Comparison of ENCODE assay signal across 16 cellular contexts in genomic region chr3:12797892-12798558, GRCh38. TPM values are rescaled to one million over a fixed set of nuclear protein-coding genes. Genes with fewer than 3 reads are reported as not detected.
DNase-seq lines count a peak whose midpoint lies in the region; ATAC-seq, FAIRE-seq and TF ChIP-seq lines count a peak whose summit lies in the region.
"Had no signal": no experiment of that assay in that cellular context is flagged by ENCODE, and none has a peak within 500 bp of the region (broad histone marks: within the 10 kb centered on the region; RNA-seq: fewer than 3 reads in every experiment).

No MANE protein-coding gene starts in this region.

- no peaks in the 10 kb centered on the region for H3K9me3 Mint-ChIP-seq in stimulated activated naive CD8-positive, alpha-beta T cell treated with anti-CD3 and anti-CD28 coated beads, Interleukin-15, Interleukin-2, amounts not matched to agents 100 ng/mL and 50 ng/mL, for 24 hours
- no peaks in the 10 kb centered on the region for H3K9me3 Mint-ChIP-seq in activated T-cell treated with anti-CD3 and anti-CD28 coated beads, Interleukin-2, amount 50 U/mL, for 24 hours
- H3K9me3 Mint-ChIP-seq: activated T-helper 17 cell treated with anti-CD3 and anti-CD28 coated beads, Interleukin-2, amount 50 U/mL, for 72 hours; T-helper 1 cell treated with Interleukin-12 subunit alpha and Interleukin-12 subunit beta and Interleukin-4 antibody, amounts not matched to agents 30 μg/mL and 1 μg/mL, for 36 hours had no signal

- H3K36me3 Mint-ChIP-seq in stimulated activated naive CD8-positive, alpha-beta T cell treated with anti-CD3 and anti-CD28 coated beads, Interleukin-15, Interleukin-2, amounts not matched to agents 100 ng/mL and 50 ng/mL, for 24 hours (ENCODE audit: low read depth), result no peaks in the 10 kb centered on the region
- H3K36me3 Mint-ChIP-seq in activated T-cell treated with anti-CD3 and anti-CD28 coated beads, Interleukin-2, amount 50 U/mL, for 24 hours (ENCODE audit: low read depth), result no peaks in the 10 kb centered on the region

- CTCF ChIA-PET in RWPE1 (lab: Yijun Ruan, JAX), result no interaction called here

- peak overlapping the region; percentile 13; the same call in 1 of the 2 replicates for H3K27ac ChIP-seq in RWPE1
- H3K27ac ChIP-seq: lower lobe of right lung had no signal

- POLR2A ChIA-PET in RWPE1 (lab: Yijun Ruan, JAX; ENCODE audit: low non-redundant PET), result no interaction called here

- TF ChIP-seq CTCF in RWPE1 (conservative IDR thresholded peaks at IDR 0.05; ENCODE audit: low read depth), result no peak

- H3K27me3 Mint-ChIP-seq in stimulated activated naive CD8-positive, alpha-beta T cell treated with anti-CD3 and anti-CD28 coated beads, Interleukin-15, Interleukin-2, amounts not matched to agents 100 ng/mL and 50 ng/mL, for 24 hours, result peaks cover 6% of the 10 kb centered on the region
- H3K27me3 Mint-ChIP-seq in activated T-cell treated with anti-CD3 and anti-CD28 coated beads, Interleukin-2, amount 50 U/mL, for 24 hours, result peaks cover 6% of the 10 kb centered on the region
- H3K27me3 Mint-ChIP-seq: activated T-helper 17 cell treated with anti-CD3 and anti-CD28 coated beads, Interleukin-2, amount 50 U/mL, for 72 hours had no signal

- DNase-seq in GM12891 (ENCODE audit: insufficient read length, low spot score), result no peak
- no peak for DNase-seq in RWPE1 (ENCODE audit: low spot score)
- DNase-seq in left lobe of liver (ENCODE audit: low spot score), result peak; percentile 28
- DNase-seq in activated T-cell treated with anti-CD3 and anti-CD28 coated beads, Interleukin-2, amount 50 U/mL, for 24 hours, result no peak
- no peak for DNase-seq in NCI-H345 treated with DMSO at 0.1 percent for 48 hours (lab: John Stamatoyannopoulos, UW; ENCODE audit: unreplicated experiment)
- DNase-seq: GF-D8; lower lobe of right lung; NCI-H446; stimulated activated CD4-positive, alpha-beta T cell treated with anti-CD3 and anti-CD28 coated beads, Interleukin-2, amount 100 ng/mL, for 24 hours had no signal

- H3K4me1 Mint-ChIP-seq in stimulated activated naive CD8-positive, alpha-beta T cell treated with anti-CD3 and anti-CD28 coated beads, Interleukin-15, Interleukin-2, amounts not matched to agents 100 ng/mL and 50 ng/mL, for 24 hours (ENCODE audit: low read depth), result peaks cover 7% of the 10 kb centered on the region
- H3K4me1 Mint-ChIP-seq in activated T-cell treated with anti-CD3 and anti-CD28 coated beads, Interleukin-2, amount 50 U/mL, for 24 hours (ENCODE audit: low read depth), result peaks cover 11% of the 10 kb centered on the region
- H3K4me1 Mint-ChIP-seq: activated T-helper 17 cell treated with anti-CD3 and anti-CD28 coated beads, Interleukin-2, amount 50 U/mL, for 72 hours had no signal

- peak overlapping the region; percentile 26 for H3K4me3 Mint-ChIP-seq in stimulated activated naive CD8-positive, alpha-beta T cell treated with anti-CD3 and anti-CD28 coated beads, Interleukin-15, Interleukin-2, amounts not matched to agents 100 ng/mL and 50 ng/mL, for 24 hours
- no peak overlapping the region for H3K4me3 Mint-ChIP-seq in activated T-cell treated with anti-CD3 and anti-CD28 coated beads, Interleukin-2, amount 50 U/mL, for 24 hours

- no peak overlapping the region for H3K27ac Mint-ChIP-seq in stimulated activated naive CD8-positive, alpha-beta T cell treated with anti-CD3 and anti-CD28 coated beads, Interleukin-15, Interleukin-2, amounts not matched to agents 100 ng/mL and 50 ng/mL, for 24 hours
- no peak overlapping the region for H3K27ac Mint-ChIP-seq in activated T-cell treated with anti-CD3 and anti-CD28 coated beads, Interleukin-2, amount 50 U/mL, for 24 hours
- H3K27ac Mint-ChIP-seq: activated T-helper 17 cell treated with anti-CD3 and anti-CD28 coated beads, Interleukin-2, amount 50 U/mL, for 72 hours; T-helper 1 cell treated with Interleukin-12 subunit alpha and Interleukin-12 subunit beta and Interleukin-4 antibody, amounts not matched to agents 30 μg/mL and 1 μg/mL, for 36 hours had no signal

- ATAC-seq in left lobe of liver (no peak), HG03139 (IDR thresholded peaks at IDR 0.05; ENCODE audit: unreplicated experiment) (no peak)
- ATAC-seq: activated T-helper 17 cell treated with anti-CD3 and anti-CD28 coated beads, Interleukin-2, amount 50 U/mL, for 72 hours; HCT116 had no signal

- no peak for FAIRE-seq in GM12891 (lab: Jason Lieb, UNC)
- FAIRE-seq: bronchial epithelial cell, RCC 7860 had no signal

- no peak for TF ChIP-seq POLR2A in GM12891 (IDR thresholded peaks at IDR 0.05; ENCODE audit: low read depth, low read length)

TF ChIP-seq in GM12891, 5 proteins besides CTCF, POLR2A, EP300 and RAD21:
- TF ChIP-seq SPI1 (IDR thresholded peaks at IDR 0.05; ENCODE audit: low read depth, low read length) (peak; percentile 61), POLR2AphosphoS5 (IDR thresholded peaks at IDR 0.05; ENCODE audit: low read depth, low read length) (no peak)

RNA-seq across cellular contexts. Expression of gene CAND2, which starts 1.5 kb away (rescaled TPM):
- 0.27 TPM for polyA plus RNA-seq in GM12891 (2012; ENCODE audit: low read depth, missing spikeins)
- total RNA-seq in left lobe of liver, result 7.2 TPM

RNA-seq across cellular contexts. Expression of gene TMEM40, which starts 39.0 kb away (rescaled TPM):
- polyA plus RNA-seq in GM12891 (2012; ENCODE audit: low read depth, missing spikeins), result 0.41 TPM
- 0.65 TPM for total RNA-seq in left lobe of liver
- total RNA-seq: activated T-helper 17 cell treated with anti-CD3 and anti-CD28 coated beads, Interleukin-2, amount 50 U/mL, for 72 hours had no signal

RNA-seq across cellular contexts. Expression of gene RPL32, which starts 43.3 kb away (rescaled TPM):
- polyA plus RNA-seq in GM12891 (2012; ENCODE audit: low read depth, missing spikeins), result 5,644 TPM
- 414 TPM for total RNA-seq in left lobe of liver
